ENCODE assay signal across 18 cellular contexts in genomic region chr4:16450724-16451123, GRCh38.
DNase-seq lines count a peak whose midpoint lies in the region; ATAC-seq and TF ChIP-seq lines count a peak whose summit lies in the region.
"Had no signal": no experiment of that assay in that cellular context is flagged by ENCODE, and none has a peak within 500 bp of the region (broad histone marks: within the 10 kb centered on the region; RNA-seq: fewer than 3 reads in every experiment).

No MANE protein-coding gene starts in this region.

- ATAC-seq in GM19324 (IDR thresholded peaks at IDR 0.05; ENCODE audit: low FRiP score, unreplicated experiment), result no peak
- ATAC-seq: Panc1 had no signal

- H3K4me3 ChIP-seq in AG10803 (ENCODE audit: low read length), result no peak overlapping the region
- H3K4me3 ChIP-seq in GM06990 (replicated peaks; ENCODE audit: low read depth, low read length), result no peak overlapping the region
- H3K4me3 ChIP-seq: thoracic aorta had no signal

- no peak overlapping the region for H3K27ac Mint-ChIP-seq in activated T-helper 1 cell treated with anti-CD3 and anti-CD28 coated beads, Interleukin-12 subunit alpha, Interleukin-12 subunit beta, Interleukin-2, Interleukin-4 antibody, amounts not matched to agents 30 ng/mL and 10 ng/mL and 1 ng/mL, durations not matched to agents 14 hours and 24 hours and 36 hours
- H3K27ac Mint-ChIP-seq: CD4-positive, CD25-positive, alpha-beta regulatory T cell had no signal

- H3K27me3 ChIP-seq in GM06990 (replicated peaks; ENCODE audit: control insufficient read depth, insufficient read depth, low read length), result no peaks in the 10 kb centered on the region

- H3K4me3 Mint-ChIP-seq in activated T-helper 1 cell treated with anti-CD3 and anti-CD28 coated beads, Interleukin-12 subunit alpha, Interleukin-12 subunit beta, Interleukin-2, Interleukin-4 antibody, amounts not matched to agents 30 ng/mL and 10 ng/mL and 1 ng/mL, durations not matched to agents 14 hours and 24 hours and 36 hours, result no peak overlapping the region
- H3K4me3 Mint-ChIP-seq: CD4-positive, CD25-positive, alpha-beta regulatory T cell had no signal

- DNase-seq in AG10803 (ENCODE audit: low read depth) (peak; percentile 19), GM06990 (ENCODE audit: extremely low read depth, insufficient read length) (no peak), dermis blood vessel endothelial cell (peak; percentile 32), lung microvascular endothelial cell (ENCODE audit: low read depth in 2 of 2) (peak; percentile 12 to 21), dedifferentiated amniotic fluid mesenchymal stem cell (ENCODE audit: extremely low spot score) (no peak)
- DNase-seq in activated T-helper 1 cell treated with anti-CD3 and anti-CD28 coated beads, Interleukin-12 subunit alpha, Interleukin-12 subunit beta, Interleukin-2, Interleukin-4 antibody, amounts not matched to agents 30 ng/mL and 10 ng/mL and 1 ng/mL, durations not matched to agents 14 hours and 24 hours and 36 hours (ENCODE audit: low spot score), result no peak
- DNase-seq: activated CD4-positive, alpha-beta T cell treated with anti-CD3 and anti-CD28 coated beads, Interleukin-2, amount 50 U/mL, for 1 hour; activated naive CD4-positive, alpha-beta T cell treated with anti-CD3 and anti-CD28 coated beads, Interleukin-2, amount 50 U/mL, for 16 hours; CD4-positive, CD25-positive, alpha-beta regulatory T cell; DMS79; effector memory CD4-positive, alpha-beta T cell; KBM-7; NCI-H1092 treated with DMSO at 0.1 percent for 48 hours; NCI-H748 treated with DMSO at 0.1 percent for 48 hours; stimulated activated CD4-positive, alpha-beta T cell treated with anti-CD3 and anti-CD28 coated beads, Interleukin-4, amount 100 ng/mL, for 1 hour had no signal

- intact Hi-C loops in activated T-helper 1 cell treated with anti-CD3 and anti-CD28 coated beads, Interleukin-12 subunit alpha, Interleukin-12 subunit beta, Interleukin-2, Interleukin-4 antibody, amounts not matched to agents 30 ng/mL and 10 ng/mL and 1 ng/mL, durations not matched to agents 14 hours and 24 hours and 36 hours (cut with micrococcal nuclease), result no loop called here

- H3K36me3 ChIP-seq in GM06990 (ENCODE audit: control insufficient read depth, insufficient read depth, low read length), result no peaks in the 10 kb centered on the region
- H3K36me3 ChIP-seq: thoracic aorta had no signal

- H3K36me3 Mint-ChIP-seq in activated T-helper 1 cell treated with anti-CD3 and anti-CD28 coated beads, Interleukin-12 subunit alpha, Interleukin-12 subunit beta, Interleukin-2, Interleukin-4 antibody, amounts not matched to agents 30 ng/mL and 10 ng/mL and 1 ng/mL, durations not matched to agents 14 hours and 24 hours and 36 hours (ENCODE audit: low read depth), result no peaks in the 10 kb centered on the region
- H3K36me3 Mint-ChIP-seq: CD4-positive, CD25-positive, alpha-beta regulatory T cell had no signal

- TF ChIP-seq CTCF in AG10803 (conservative IDR thresholded peaks at IDR 0.05; ENCODE audit: low read length), result peak; percentile 56
- TF ChIP-seq CTCF in GM06990 (IDR thresholded peaks at IDR 0.05; ENCODE audit: insufficient read depth, low read length, poor library complexity, severe bottlenecking), result peak; percentile 3

- H3K27me3 Mint-ChIP-seq in activated T-helper 1 cell treated with anti-CD3 and anti-CD28 coated beads, Interleukin-12 subunit alpha, Interleukin-12 subunit beta, Interleukin-2, Interleukin-4 antibody, amounts not matched to agents 30 ng/mL and 10 ng/mL and 1 ng/mL, durations not matched to agents 14 hours and 24 hours and 36 hours (ENCODE audit: insufficient read depth), result no peaks in the 10 kb centered on the region
- H3K27me3 Mint-ChIP-seq: CD4-positive, CD25-positive, alpha-beta regulatory T cell had no signal

- H3K9me3 Mint-ChIP-seq in activated T-helper 1 cell treated with anti-CD3 and anti-CD28 coated beads, Interleukin-12 subunit alpha, Interleukin-12 subunit beta, Interleukin-2, Interleukin-4 antibody, amounts not matched to agents 30 ng/mL and 10 ng/mL and 1 ng/mL, durations not matched to agents 14 hours and 24 hours and 36 hours, result no peaks in the 10 kb centered on the region
- H3K9me3 Mint-ChIP-seq: CD4-positive, CD25-positive, alpha-beta regulatory T cell had no signal

- H3K4me1 Mint-ChIP-seq in activated T-helper 1 cell treated with anti-CD3 and anti-CD28 coated beads, Interleukin-12 subunit alpha, Interleukin-12 subunit beta, Interleukin-2, Interleukin-4 antibody, amounts not matched to agents 30 ng/mL and 10 ng/mL and 1 ng/mL, durations not matched to agents 14 hours and 24 hours and 36 hours (ENCODE audit: low read depth), result no peaks in the 10 kb centered on the region
- H3K4me1 Mint-ChIP-seq: CD4-positive, CD25-positive, alpha-beta regulatory T cell had no signal

Comparison
In these comparisons a context has a peak if more than half of its experiments do, and no peak if none do; other contexts are left out.
1. DNase-seq: peak in AG10803 (single experiment), dermis blood vessel endothelial cell (single experiment) and lung microvascular endothelial cell (2 of 2); none in GM06990 (single experiment), activated T-helper 1 cell treated with anti-CD3 and anti-CD28 coated beads, Interleukin-12 subunit alpha, Interleukin-12 subunit beta, Interleukin-2, Interleukin-4 antibody, amounts not matched to agents 30 ng/mL and 10 ng/mL and 1 ng/mL, durations not matched to agents 14 hours and 24 hours and 36 hours (single experiment) and dedifferentiated amniotic fluid mesenchymal stem cell (single experiment).